ENCODE assay signal across 16 cellular contexts in the genomic region with DNA sequence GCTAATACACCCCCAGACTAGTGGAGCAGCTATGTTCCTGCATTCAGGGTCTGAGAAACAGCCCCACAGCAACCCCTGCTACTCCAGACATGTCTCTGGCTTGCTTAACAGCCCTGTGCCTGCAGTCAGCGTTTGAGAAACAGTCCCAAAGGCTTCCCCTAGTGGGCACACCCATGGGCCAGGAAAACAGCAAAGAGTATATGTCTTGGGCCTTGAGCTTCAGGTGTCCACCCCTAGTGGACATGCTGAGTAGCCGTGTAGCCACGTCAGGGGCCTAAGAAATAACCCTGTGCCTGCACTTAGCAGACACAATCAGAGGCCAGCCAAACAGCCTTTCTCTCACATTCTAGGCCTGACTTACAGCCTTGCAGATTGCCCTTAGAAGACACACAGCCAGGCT.
"Had no signal": no experiment of that assay in that cellular context is flagged by ENCODE, and none has a peak within 500 bp of the region (broad histone marks: within the 10 kb centered on the region; RNA-seq: fewer than 3 reads in every experiment).

No MANE protein-coding gene starts in this region.

- H3K36me3 ChIP-seq: ovary, thoracic aorta had no signal

- ATAC-seq: foreskin keratinocyte; left ventricle myocardium superior; stimulated activated naive CD8-positive, alpha-beta T cell treated with anti-CD3 and anti-CD28 coated beads, Interleukin-15, amount 100 ng/mL, for 72 hours had no signal

- DNase-seq: activated CD4-positive, alpha-beta memory T cell treated with anti-CD3 and anti-CD28 coated beads for 36 hours; activated CD4-positive, alpha-beta T cell treated with anti-CD3 and anti-CD28 coated beads for 1 hour; activated gamma-delta T cell; activated T-cell treated with anti-CD3 and anti-CD28 coated beads, Interleukin-2, amount 50 U/mL, for 48 hours; amygdala; dorsolateral prefrontal cortex; foreskin keratinocyte; head of caudate nucleus; left ventricle myocardium superior; ovary; stimulated activated CD4-positive, alpha-beta T cell treated with anti-CD3 and anti-CD28 coated beads, Interleukin-4, amount 100 ng/mL, for 4 hours; stimulated activated naive CD8-positive, alpha-beta T cell treated with anti-CD3 and anti-CD28 coated beads, Interleukin-15, amount 100 ng/mL, for 72 hours; T-helper 2 cell had no signal

- H3K9me3 ChIP-seq: ovary had no signal

- H3K27me3 ChIP-seq: foreskin keratinocyte, ovary had no signal

- H3K4me1 ChIP-seq: foreskin keratinocyte had no signal

- FAIRE-seq: endothelial cell of umbilical vein, TTC549 had no signal

- H3K27ac ChIP-seq: dorsolateral prefrontal cortex, foreskin keratinocyte, ovary, thoracic aorta had no signal

- H3K4me3 ChIP-seq: dorsolateral prefrontal cortex, ovary, thoracic aorta had no signal
